ENCODE assay signal across 1 cellular context in the genomic region with DNA sequence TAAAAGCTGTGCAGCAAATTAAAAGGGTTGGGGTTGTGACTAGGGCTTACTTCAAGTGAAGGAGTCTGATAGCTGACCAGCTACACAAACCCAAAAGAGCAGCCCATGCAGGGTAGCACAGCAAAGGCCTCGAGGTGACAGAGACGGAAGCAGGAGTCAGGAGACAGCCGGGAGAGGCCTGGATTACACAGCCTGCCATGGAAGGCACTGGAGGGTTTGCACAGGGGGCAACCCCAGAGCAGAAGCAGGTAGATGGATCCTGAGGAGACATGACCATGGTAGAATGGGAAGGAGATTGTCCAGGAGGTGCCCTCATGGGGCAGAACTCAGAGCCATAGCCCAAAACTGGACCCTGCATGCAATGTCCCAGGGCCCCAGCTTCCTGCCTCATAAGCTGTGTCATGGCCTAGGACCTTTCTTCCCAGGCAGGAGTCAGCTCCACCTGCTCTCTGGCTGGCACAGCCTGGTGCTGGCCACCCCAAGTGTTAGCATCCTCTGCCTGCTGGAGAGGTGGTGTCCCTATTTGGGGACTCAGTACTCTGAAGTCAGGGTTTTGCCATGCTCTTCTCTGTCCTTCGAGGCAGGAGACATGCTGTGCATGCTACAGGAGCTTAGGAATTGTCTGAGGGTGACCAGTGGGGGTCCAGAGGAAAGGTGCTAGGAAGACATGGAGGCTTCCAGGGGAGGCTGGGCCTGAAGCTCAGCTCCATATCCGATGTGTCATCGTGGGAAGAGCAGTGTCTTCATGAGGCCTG.
TF ChIP-seq lines count a peak whose summit lies in the region.

No MANE protein-coding gene starts in this region.

TF ChIP-seq in K562, 482 proteins besides CTCF, POLR2A, EP300 and RAD21 (continued from another document and continues in another):
- no peak for TF ChIP-seq ZBTB40 (IDR thresholded peaks at IDR 0.05)
- peak; percentile 42; the same call in 1 of the 2 replicates for TF ChIP-seq ZBTB40 (CRISPR knock-in tag; IDR thresholded peaks at IDR 0.05)
- peak; percentile 76; the same call in 1 of the 2 replicates for TF ChIP-seq MCM3 (IDR thresholded peaks at IDR 0.05)
- TF ChIP-seq ATF3 (IDR thresholded peaks at IDR 0.05) = no peak
- peak; percentile 77 for TF ChIP-seq ATF3 (CRISPR knock-in tag; conservative IDR thresholded peaks at IDR 0.05)
- peak; percentile 45; the same call in 1 of the 2 replicates for TF ChIP-seq CHCHD3 (CRISPR knock-in tag; IDR thresholded peaks at IDR 0.05)
- TF ChIP-seq THRA (IDR thresholded peaks at IDR 0.05) = no peak
- TF ChIP-seq, protein P1, sequence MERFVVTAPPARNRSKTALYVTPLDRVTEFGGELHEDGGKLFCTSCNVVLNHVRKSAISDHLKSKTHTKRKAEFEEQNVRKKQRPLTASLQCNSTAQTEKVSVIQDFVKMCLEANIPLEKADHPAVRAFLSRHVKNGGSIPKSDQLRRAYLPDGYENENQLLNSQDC (CRISPR knock-in tag; IDR thresholded peaks at IDR 0.05) = 0 out of 2 replicates have a peak, but pooled peaks have one; percentile 73
- peak; percentile 65; the same call in 1 of the 2 replicates for TF ChIP-seq ZNF184 (CRISPR knock-in tag; IDR thresholded peaks at IDR 0.05)
- no peak for TF ChIP-seq MAX (CRISPR knock-in tag; IDR thresholded peaks at IDR 0.05)
- TF ChIP-seq, protein P2, sequence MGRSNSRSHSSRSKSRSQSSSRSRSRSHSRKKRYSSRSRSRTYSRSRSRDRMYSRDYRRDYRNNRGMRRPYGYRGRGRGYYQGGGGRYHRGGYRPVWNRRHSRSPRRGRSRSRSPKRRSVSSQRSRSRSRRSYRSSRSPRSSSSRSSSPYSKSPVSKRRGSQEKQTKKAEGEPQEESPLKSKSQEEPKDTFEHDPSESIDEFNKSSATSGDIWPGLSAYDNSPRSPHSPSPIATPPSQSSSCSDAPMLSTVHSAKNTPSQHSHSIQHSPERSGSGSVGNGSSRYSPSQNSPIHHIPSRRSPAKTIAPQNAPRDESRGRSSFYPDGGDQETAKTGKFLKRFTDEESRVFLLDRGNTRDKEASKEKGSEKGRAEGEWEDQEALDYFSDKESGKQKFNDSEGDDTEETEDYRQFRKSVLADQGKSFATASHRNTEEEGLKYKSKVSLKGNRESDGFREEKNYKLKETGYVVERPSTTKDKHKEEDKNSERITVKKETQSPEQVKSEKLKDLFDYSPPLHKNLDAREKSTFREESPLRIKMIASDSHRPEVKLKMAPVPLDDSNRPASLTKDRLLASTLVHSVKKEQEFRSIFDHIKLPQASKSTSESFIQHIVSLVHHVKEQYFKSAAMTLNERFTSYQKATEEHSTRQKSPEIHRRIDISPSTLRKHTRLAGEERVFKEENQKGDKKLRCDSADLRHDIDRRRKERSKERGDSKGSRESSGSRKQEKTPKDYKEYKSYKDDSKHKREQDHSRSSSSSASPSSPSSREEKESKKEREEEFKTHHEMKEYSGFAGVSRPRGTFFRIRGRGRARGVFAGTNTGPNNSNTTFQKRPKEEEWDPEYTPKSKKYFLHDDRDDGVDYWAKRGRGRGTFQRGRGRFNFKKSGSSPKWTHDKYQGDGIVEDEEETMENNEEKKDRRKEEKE (IDR thresholded peaks at IDR 0.05; ENCODE audit: borderline replicate concordance in 1 of 2, control insufficient read depth in 1 of 2, low read depth in 2 of 2, low read length in 1 of 2) = no peak
- no peak for TF ChIP-seq ARID1B (IDR thresholded peaks at IDR 0.05)
- TF ChIP-seq, protein P3, sequence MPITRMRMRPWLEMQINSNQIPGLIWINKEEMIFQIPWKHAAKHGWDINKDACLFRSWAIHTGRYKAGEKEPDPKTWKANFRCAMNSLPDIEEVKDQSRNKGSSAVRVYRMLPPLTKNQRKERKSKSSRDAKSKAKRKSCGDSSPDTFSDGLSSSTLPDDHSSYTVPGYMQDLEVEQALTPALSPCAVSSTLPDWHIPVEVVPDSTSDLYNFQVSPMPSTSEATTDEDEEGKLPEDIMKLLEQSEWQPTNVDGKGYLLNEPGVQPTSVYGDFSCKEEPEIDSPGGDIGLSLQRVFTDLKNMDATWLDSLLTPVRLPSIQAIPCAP (CRISPR knock-in tag; IDR thresholded peaks at IDR 0.05; ENCODE audit: borderline replicate concordance) = no peak
- TF ChIP-seq, protein P4, sequence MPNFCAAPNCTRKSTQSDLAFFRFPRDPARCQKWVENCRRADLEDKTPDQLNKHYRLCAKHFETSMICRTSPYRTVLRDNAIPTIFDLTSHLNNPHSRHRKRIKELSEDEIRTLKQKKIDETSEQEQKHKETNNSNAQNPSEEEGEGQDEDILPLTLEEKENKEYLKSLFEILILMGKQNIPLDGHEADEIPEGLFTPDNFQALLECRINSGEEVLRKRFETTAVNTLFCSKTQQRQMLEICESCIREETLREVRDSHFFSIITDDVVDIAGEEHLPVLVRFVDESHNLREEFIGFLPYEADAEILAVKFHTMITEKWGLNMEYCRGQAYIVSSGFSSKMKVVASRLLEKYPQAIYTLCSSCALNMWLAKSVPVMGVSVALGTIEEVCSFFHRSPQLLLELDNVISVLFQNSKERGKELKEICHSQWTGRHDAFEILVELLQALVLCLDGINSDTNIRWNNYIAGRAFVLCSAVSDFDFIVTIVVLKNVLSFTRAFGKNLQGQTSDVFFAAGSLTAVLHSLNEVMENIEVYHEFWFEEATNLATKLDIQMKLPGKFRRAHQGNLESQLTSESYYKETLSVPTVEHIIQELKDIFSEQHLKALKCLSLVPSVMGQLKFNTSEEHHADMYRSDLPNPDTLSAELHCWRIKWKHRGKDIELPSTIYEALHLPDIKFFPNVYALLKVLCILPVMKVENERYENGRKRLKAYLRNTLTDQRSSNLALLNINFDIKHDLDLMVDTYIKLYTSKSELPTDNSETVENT (CRISPR knock-in tag; IDR thresholded peaks at IDR 0.05) = peak; percentile 81
- TF ChIP-seq ZNF224 (CRISPR knock-in tag; IDR thresholded peaks at IDR 0.05) = no peak
- TF ChIP-seq EZH2 (IDR thresholded peaks at IDR 0.05; ENCODE audit: borderline replicate concordance, low read depth, low read length) = no peak
- no peak for TF ChIP-seq RBM15 (IDR thresholded peaks at IDR 0.05; ENCODE audit: insufficient read depth, low read length)
- TF ChIP-seq GTF2F1 (IDR thresholded peaks at IDR 0.05; ENCODE audit: low read depth, low read length) = 0 out of 2 replicates have a peak, but pooled peaks have one; percentile 5
- no peak for TF ChIP-seq ZNF79 (CRISPR knock-in tag; IDR thresholded peaks at IDR 0.05; ENCODE audit: low read depth)
- TF ChIP-seq CXXC5 (CRISPR knock-in tag; IDR thresholded peaks at IDR 0.05) = no peak
- TF ChIP-seq ZNF717 (CRISPR knock-in tag; IDR thresholded peaks at IDR 0.05) = no peak
- no peak for TF ChIP-seq TCFL5 (CRISPR knock-in tag; conservative IDR thresholded peaks at IDR 0.05)
- TF ChIP-seq USF2 (CRISPR knock-in tag; IDR thresholded peaks at IDR 0.05) = 0 out of 2 replicates have a peak, but pooled peaks have one; percentile 2
- TF ChIP-seq, protein P5, sequence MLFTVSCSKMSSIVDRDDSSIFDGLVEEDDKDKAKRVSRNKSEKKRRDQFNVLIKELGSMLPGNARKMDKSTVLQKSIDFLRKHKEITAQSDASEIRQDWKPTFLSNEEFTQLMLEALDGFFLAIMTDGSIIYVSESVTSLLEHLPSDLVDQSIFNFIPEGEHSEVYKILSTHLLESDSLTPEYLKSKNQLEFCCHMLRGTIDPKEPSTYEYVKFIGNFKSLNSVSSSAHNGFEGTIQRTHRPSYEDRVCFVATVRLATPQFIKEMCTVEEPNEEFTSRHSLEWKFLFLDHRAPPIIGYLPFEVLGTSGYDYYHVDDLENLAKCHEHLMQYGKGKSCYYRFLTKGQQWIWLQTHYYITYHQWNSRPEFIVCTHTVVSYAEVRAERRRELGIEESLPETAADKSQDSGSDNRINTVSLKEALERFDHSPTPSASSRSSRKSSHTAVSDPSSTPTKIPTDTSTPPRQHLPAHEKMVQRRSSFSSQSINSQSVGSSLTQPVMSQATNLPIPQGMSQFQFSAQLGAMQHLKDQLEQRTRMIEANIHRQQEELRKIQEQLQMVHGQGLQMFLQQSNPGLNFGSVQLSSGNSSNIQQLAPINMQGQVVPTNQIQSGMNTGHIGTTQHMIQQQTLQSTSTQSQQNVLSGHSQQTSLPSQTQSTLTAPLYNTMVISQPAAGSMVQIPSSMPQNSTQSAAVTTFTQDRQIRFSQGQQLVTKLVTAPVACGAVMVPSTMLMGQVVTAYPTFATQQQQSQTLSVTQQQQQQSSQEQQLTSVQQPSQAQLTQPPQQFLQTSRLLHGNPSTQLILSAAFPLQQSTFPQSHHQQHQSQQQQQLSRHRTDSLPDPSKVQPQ (CRISPR knock-in tag; IDR thresholded peaks at IDR 0.05; ENCODE audit: borderline replicate concordance) = no peak
